ENCODE assay signal across 8 cellular contexts in genomic region chr15:41501191-41501917, GRCh38. TPM values are rescaled to one million over a fixed set of nuclear protein-coding genes. Genes with fewer than 3 reads are reported as not detected.
DNase-seq lines count a peak whose midpoint lies in the region; ATAC-seq and TF ChIP-seq lines count a peak whose summit lies in the region.

No MANE protein-coding gene starts in this region.

- CTCF ChIA-PET in CD8-positive, alpha-beta memory T cell (lab: Charles Lee), result interaction anchor here (0.8 to 1.3 kb wide), 3 partner anchors 31 to 170 kb away, joined by 3 to 5 read pairs (median 3); no protein-coding TSS in a partner anchor

- H3K36me3 Mint-ChIP-seq in CD8-positive, alpha-beta memory T cell, result no peaks in the 10 kb centered on the region
- H3K36me3 Mint-ChIP-seq in naive thymus-derived CD8-positive, alpha-beta T cell, result no peaks in the 10 kb centered on the region

- H3K4me3 ChIP-seq in CD8-positive, alpha-beta memory T cell (ENCODE audit: low read length), result peak overlapping the region; percentile 47
- H3K4me3 ChIP-seq in coronary artery, result peak overlapping the region; percentile 60
- H3K4me3 ChIP-seq in HAP-1, result no peak overlapping the region

- H3K9me3 ChIP-seq in CD8-positive, alpha-beta memory T cell (ENCODE audit: low read length), result no peaks in the 10 kb centered on the region
- no peaks in the 10 kb centered on the region for H3K9me3 ChIP-seq in HAP-1

- peaks cover 33% of the 10 kb centered on the region for H3K27me3 ChIP-seq in CD8-positive, alpha-beta memory T cell (ENCODE audit: insufficient read depth, low read length, poor library complexity, severe bottlenecking)
- no peaks in the 10 kb centered on the region for H3K27me3 ChIP-seq in HAP-1 (ENCODE audit: low read depth)

- H3K27ac Mint-ChIP-seq in CD8-positive, alpha-beta memory T cell, result peak overlapping the region in 3 of 8 donors; percentile 43 to 84 (median 54)
- H3K27ac Mint-ChIP-seq in naive thymus-derived CD8-positive, alpha-beta T cell, result peak overlapping the region in 2 of 10 donors; percentile 15 to 68

- peaks cover 17% of the 10 kb centered on the region for H3K4me1 ChIP-seq in CD8-positive, alpha-beta memory T cell (ENCODE audit: insufficient read depth, low read length)
- no peaks in the 10 kb centered on the region for H3K4me1 ChIP-seq in HAP-1

- peaks cover 41 to 45% of the 10 kb centered on the region in 2 donors for H3K27me3 Mint-ChIP-seq in CD8-positive, alpha-beta memory T cell
- H3K27me3 Mint-ChIP-seq in naive thymus-derived CD8-positive, alpha-beta T cell, result peaks cover 27 to 66% (median 39%) of the 10 kb centered on the region in 5 donors

- no peaks in the 10 kb centered on the region for H3K36me3 ChIP-seq in CD8-positive, alpha-beta memory T cell (ENCODE audit: insufficient read depth, low read length)
- H3K36me3 ChIP-seq in HAP-1 (replicated peaks), result 0 out of 2 replicates have a peak, but pooled peaks cover 5% of the 10 kb centered on the region

- in situ Hi-C loops in HAP-1 (cut with MboI; ENCODE audit: low sequenced_read_pairs), result no loop called here

- POLR2A ChIA-PET in CD8-positive, alpha-beta memory T cell (lab: Charles Lee), result interaction anchor here (0.6 to 1.1 kb wide), 3 partner anchors 43 to 272 kb away, joined by 3 to 6 read pairs (median 4); partner anchors contain the start of gene RPAP1
- POLR2A ChIA-PET in naive thymus-derived CD8-positive, alpha-beta T cell (lab: Charles Lee), result interaction anchor here (0.6 to 2.4 kb wide), 9 partner anchors 9 to 215 kb away, joined by 3 to 9 read pairs (median 4); partner anchors contain the start of genes MGA, NDUFAF1 and RPAP1

- no peak overlapping the region for H3K27ac ChIP-seq in CD8-positive, alpha-beta memory T cell (ENCODE audit: low read depth, low read length)
- no peak overlapping the region for H3K27ac ChIP-seq in coronary artery

- peak; percentile 61 to 67 for ATAC-seq in naive thymus-derived CD8-positive, alpha-beta T cell
- ATAC-seq in HG03520 (IDR thresholded peaks at IDR 0.05; ENCODE audit: unreplicated experiment), result no peak

- H3K4me1 Mint-ChIP-seq in CD8-positive, alpha-beta memory T cell, result peaks cover 5 to 29% (median 15%) of the 10 kb centered on the region in 3 donors
- peaks cover 6 to 30% (median 21%) of the 10 kb centered on the region in 4 donors for H3K4me1 Mint-ChIP-seq in naive thymus-derived CD8-positive, alpha-beta T cell

- peak in 1 of 5 donors; percentile 53 for DNase-seq in CD8-positive, alpha-beta memory T cell
- DNase-seq in NCI-H69 (lab: John Stamatoyannopoulos, UW), result peak; percentile 54
- no peak for DNase-seq in coronary artery (ENCODE audit: low spot score)
- DNase-seq in naive thymus-derived CD8-positive, alpha-beta T cell, result peak in 3 of 10 donors; percentile 21 to 31 (median 22)
- DNase-seq in medulla oblongata (ENCODE audit: extremely low spot score), result no peak
- no peak for DNase-seq in cerebellar cortex (ENCODE audit: low spot score)
- no peak for DNase-seq in HAP-1 (ENCODE audit: low spot score in 2 of 2)

- H3K4me3 Mint-ChIP-seq in CD8-positive, alpha-beta memory T cell, result peak overlapping the region; percentile 73 to 91 (median 79)
- H3K4me3 Mint-ChIP-seq in naive thymus-derived CD8-positive, alpha-beta T cell, result peak overlapping the region; percentile 68 to 85 (median 80)

- no peaks in the 10 kb centered on the region for H3K9me3 Mint-ChIP-seq in CD8-positive, alpha-beta memory T cell
- H3K9me3 Mint-ChIP-seq in naive thymus-derived CD8-positive, alpha-beta T cell, result no peaks in the 10 kb centered on the region

- no peak for TF ChIP-seq CTCF in coronary artery (IDR thresholded peaks at IDR 0.05)

RNA-seq across cellular contexts. Expression of gene ITPKA, which starts 7.7 kb away (rescaled TPM):
- under 1 TPM; 0.44 to 0.53 TPM for total RNA-seq in CD8-positive, alpha-beta memory T cell
- not detected for polyA plus RNA-seq in CD8-positive, alpha-beta memory T cell
- total RNA-seq in naive thymus-derived CD8-positive, alpha-beta T cell, result not detected
- polyA plus RNA-seq in naive thymus-derived CD8-positive, alpha-beta T cell, result not detected

RNA-seq across cellular contexts. Expression of gene LTK, which starts 12.3 kb away (rescaled TPM):
- under 1 TPM; 0.27 to 0.31 TPM for total RNA-seq in CD8-positive, alpha-beta memory T cell
- polyA plus RNA-seq in CD8-positive, alpha-beta memory T cell, result 7.3 TPM
- under 1 TPM; 0.18 to 0.22 TPM for total RNA-seq in naive thymus-derived CD8-positive, alpha-beta T cell
- not detected for polyA plus RNA-seq in naive thymus-derived CD8-positive, alpha-beta T cell

RNA-seq across cellular contexts. Expression of gene RPAP1, which starts 42.7 kb away (rescaled TPM):
- 10 to 100 TPM; 64.6 to 69.3 TPM for total RNA-seq in CD8-positive, alpha-beta memory T cell
- 20.7 TPM for polyA plus RNA-seq in CD8-positive, alpha-beta memory T cell
- 10 to 100 TPM; 59.1 to 60.0 TPM for total RNA-seq in naive thymus-derived CD8-positive, alpha-beta T cell
- 10 to 100 TPM in 2 of 3 donors, 1 to 10 TPM in 1; 8.0 to 19.8 (median 12.2) TPM for polyA plus RNA-seq in naive thymus-derived CD8-positive, alpha-beta T cell

RNA-seq across cellular contexts. Expression of gene TYRO3, which starts 57.7 kb away (rescaled TPM):
- total RNA-seq in CD8-positive, alpha-beta memory T cell, result 1 to 10 TPM; 2.0 to 2.6 TPM
- polyA plus RNA-seq in CD8-positive, alpha-beta memory T cell, result 0.46 TPM
- total RNA-seq in naive thymus-derived CD8-positive, alpha-beta T cell, result under 1 TPM in 1 of 2 experiments, not detected in 1; 0.05 TPM
- polyA plus RNA-seq in naive thymus-derived CD8-positive, alpha-beta T cell, result not detected
